15 cellular contexts compared by ENCODE assay signal in genomic region chr6:7088076-7088742, GRCh38. TPM values are rescaled to one million over a fixed set of nuclear protein-coding genes. Genes with fewer than 3 reads are reported as not detected.
DNase-seq lines count a peak whose midpoint lies in the region; ATAC-seq and TF ChIP-seq lines count a peak whose summit lies in the region.
"Had no signal": no experiment of that assay in that cellular context is flagged by ENCODE, and none has a peak within 500 bp of the region (broad histone marks: within the 10 kb centered on the region; RNA-seq: fewer than 3 reads in every experiment).

No MANE protein-coding gene starts in this region.

- peak; percentile 27 for TF ChIP-seq POLR2A in erythroblast (IDR thresholded peaks at IDR 0.05; ENCODE audit: low read length)
- TF ChIP-seq POLR2A in transverse colon (IDR thresholded peaks at IDR 0.05): no peak
- no peak for TF ChIP-seq POLR2A in thyroid gland (IDR thresholded peaks at IDR 0.05)

- H3K9ac ChIP-seq in MM.1S (ENCODE audit: low read length): no peak overlapping the region
- no peak overlapping the region for H3K9ac ChIP-seq in Karpas-422 (ENCODE audit: low read length)
- H3K9ac ChIP-seq: parathyroid adenoma had no signal

- peak overlapping the region; percentile 78 for H3K4me2 ChIP-seq in MM.1S (ENCODE audit: low read depth, low read length)
- no peak overlapping the region for H3K4me2 ChIP-seq in Karpas-422 (ENCODE audit: low read depth, low read length, poor library complexity, severe bottlenecking)

- no peak for TF ChIP-seq EP300 in transverse colon (IDR thresholded peaks at IDR 0.05; ENCODE audit: low read depth)

- peaks cover 24% of the 10 kb centered on the region for H3F3A ChIP-seq in MM.1S (ENCODE audit: insufficient read depth, low read length)

- ATAC-seq in HG02798 (IDR thresholded peaks at IDR 0.05; ENCODE audit: poor library complexity, unreplicated experiment): no peak
- ATAC-seq: body of pancreas had no signal

- in situ Hi-C loops in transverse colon (cut with MboI; ENCODE audit: low pct_ligation_motif_present in 1 of 4, low pct_unique_long_range_greater_than_20kb in 1 of 4, low sequenced_read_pairs in 3 of 4): no loop called here

- H3K27ac ChIP-seq in MM.1S (ENCODE audit: low read length) (no peak overlapping the region), transverse colon (peak overlapping the region; percentile 78 to 91 (median 84)), Karpas-422 (ENCODE audit: low read length) (no peak overlapping the region), thyroid gland (no peak overlapping the region)
- H3K27ac ChIP-seq: body of pancreas, parathyroid adenoma had no signal

- H3K4me1 ChIP-seq in MM.1S (ENCODE audit: low read length): peaks cover 23% of the 10 kb centered on the region
- peaks cover 14 to 30% (median 23%) of the 10 kb centered on the region in 4 donors for H3K4me1 ChIP-seq in transverse colon
- H3K4me1 ChIP-seq in Karpas-422 (ENCODE audit: low read length): peaks cover 14% of the 10 kb centered on the region
- H3K4me1 ChIP-seq in thyroid gland: peaks cover 3 to 9% of the 10 kb centered on the region in 2 donors
- H3K4me1 ChIP-seq: body of pancreas, parathyroid adenoma had no signal

- H3K9me2 ChIP-seq in MM.1S (replicated peaks; ENCODE audit: insufficient read depth, low read length): no peaks in the 10 kb centered on the region
- no peaks in the 10 kb centered on the region for H3K9me2 ChIP-seq in Karpas-422 (replicated peaks; ENCODE audit: insufficient read depth, low read length)

- no peaks in the 10 kb centered on the region for H3K9me3 ChIP-seq in MM.1S (replicated peaks; ENCODE audit: insufficient read depth, low read length)
- H3K9me3 ChIP-seq in transverse colon: no peaks in the 10 kb centered on the region
- no peaks in the 10 kb centered on the region for H3K9me3 ChIP-seq in Karpas-422 (ENCODE audit: low read length)
- H3K9me3 ChIP-seq in thyroid gland: no peaks in the 10 kb centered on the region
- H3K9me3 ChIP-seq: body of pancreas had no signal

- WGBS in transverse colon (ENCODE audit: low coverage in 1 of 2), 2 donors: 23 to 61% methylated on average over 1 to 2 of the region's 2 CpGs
- WGBS in thyroid gland, 2 donors: 79 to 85% methylated on average over 2 of the region's 2 CpGs

- TF ChIP-seq CTCF in MM.1S (IDR thresholded peaks at IDR 0.05; ENCODE audit: low read length): no peak
- TF ChIP-seq CTCF in transverse colon (IDR thresholded peaks at IDR 0.05): no peak
- TF ChIP-seq CTCF in thyroid gland (IDR thresholded peaks at IDR 0.05): no peak

- intact Hi-C loops in transverse colon (cut with DNase I; ENCODE audit: low total_unique reads) (no loop called here), thyroid gland (cut with DNase I) (no loop called here)

- H2AFZ ChIP-seq in MM.1S (ENCODE audit: low read length) (no peak overlapping the region), Karpas-422 (ENCODE audit: low read length) (no peak overlapping the region)
- H2AFZ ChIP-seq: parathyroid adenoma had no signal

- H3K79me2 ChIP-seq in MM.1S (ENCODE audit: low read length) (no peaks in the 10 kb centered on the region), Karpas-422 (ENCODE audit: low read length) (no peaks in the 10 kb centered on the region)
- H3K79me2 ChIP-seq: parathyroid adenoma had no signal

- H4K20me1 ChIP-seq in MM.1S (ENCODE audit: insufficient read depth, low read length) (no peaks in the 10 kb centered on the region), Karpas-422 (ENCODE audit: insufficient read depth, low read depth, low read length) (no peaks in the 10 kb centered on the region)

- H3K36me3 ChIP-seq in MM.1S (replicated peaks; ENCODE audit: insufficient read depth, low read length) (no peaks in the 10 kb centered on the region), transverse colon (no peaks in the 10 kb centered on the region), Karpas-422 (ENCODE audit: insufficient read depth, low read length) (no peaks in the 10 kb centered on the region), thyroid gland (no peaks in the 10 kb centered on the region)

- H3K4me3 ChIP-seq in MM.1S (ENCODE audit: low read length): peak overlapping the region; percentile 52; the same call in 1 of the 2 replicates
- H3K4me3 ChIP-seq in transverse colon: no peak overlapping the region
- no peak overlapping the region for H3K4me3 ChIP-seq in Karpas-422 (ENCODE audit: low read length)
- H3K4me3 ChIP-seq in thyroid gland (replicated peaks in 1 of 3): no peak overlapping the region
- H3K4me3 ChIP-seq: body of pancreas, skin epidermis had no signal

- DNase-seq in stimulated activated CD4-positive, alpha-beta T cell treated with anti-CD3 and anti-CD28 coated beads, Interleukin-15, amount 100 ng/mL, for 24 hours: peak; percentile 27
- DNase-seq in stimulated activated CD4-positive, alpha-beta T cell treated with anti-CD3 and anti-CD28 coated beads, Interleukin-1b, Interleukin-23, amount 100 ng/mL, for 48 hours: no peak
- no peak for DNase-seq in MM.1S
- no peak for DNase-seq in erythroblast (lab: John Stamatoyannopoulos, UW)
- no peak for DNase-seq in transverse colon
- no peak for DNase-seq in Karpas-422
- no peak for DNase-seq in thyroid gland
- DNase-seq: body of pancreas, C1 segment of cervical spinal cord, NCI-H1694 treated with DMSO at 0.1 percent for 48 hours, NCI-H69, RPMI8226 had no signal

- H3K27me3 ChIP-seq in MM.1S (replicated peaks; ENCODE audit: insufficient read depth, low read length): peaks cover 7% of the 10 kb centered on the region
- no peaks in the 10 kb centered on the region for H3K27me3 ChIP-seq in transverse colon
- H3K27me3 ChIP-seq in Karpas-422 (ENCODE audit: low read length): no peaks in the 10 kb centered on the region
- H3K27me3 ChIP-seq in thyroid gland: no peaks in the 10 kb centered on the region
- H3K27me3 ChIP-seq: body of pancreas had no signal

RNA-seq across cellular contexts. Expression of gene RREB1, which starts 19.6 kb away (rescaled TPM):
- total RNA-seq in transverse colon (100 to 1,000 TPM in 2 of 4 donors, 10 to 100 TPM in 2; 73.9 to 214 (median 107) TPM), thyroid gland (10 to 100 TPM; 48.0 to 91.3 (median 57.1) TPM)
- 3.2 and 5.0 TPM in 2 replicates for total RNA-seq in Karpas-422 (2014; rRNA removed; shearing (Covaris generic); ENCODE audit: low replicate concordance)

Comparison
In these comparisons a context has a peak if more than half of its experiments do, and no peak if none do; other contexts are left out.
1. H3K27ac ChIP-seq: peak in transverse colon (4 of 4); none in MM.1S (single experiment), Karpas-422 (single experiment) and thyroid gland (0 of 3).